In genomic region chr22:46053563-46054090, GRCh38 we compare ENCODE assay signal across 8 cellular contexts.
A peak's percentile ranks its signal among the peaks of the same experiment; 100 is the strongest.
DNase-seq lines count a peak whose midpoint lies in the region; ATAC-seq and TF ChIP-seq lines count a peak whose summit lies in the region.

No MANE protein-coding gene starts in this region.

- peak overlapping the region; percentile 97 for H2AFZ ChIP-seq in PC-9

- H3K36me3 ChIP-seq in PC-9 (ENCODE audit: low read depth), result no peaks in the 10 kb centered on the region

- peak overlapping the region; percentile 56 for H3K27ac ChIP-seq in PC-9

- peak overlapping the region; percentile 94 for H3K27ac Mint-ChIP-seq in activated naive CD4-positive, alpha-beta T cell treated with anti-CD3 and anti-CD28 coated beads, Interleukin-2, amount 10 ng/mL, durations not matched to agents 7 days and 5 days

- POLR2A ChIA-PET in PC-9 (lab: Charles Lee; ENCODE audit: unreplicated experiment), result interaction anchor here (0.6 to 1.0 kb wide), 4 partner anchors 9 to 26 kb away, joined by 3 to 5 read pairs (median 5); no protein-coding TSS in a partner anchor

- no peaks in the 10 kb centered on the region for H3K36me3 Mint-ChIP-seq in activated naive CD4-positive, alpha-beta T cell treated with anti-CD3 and anti-CD28 coated beads, Interleukin-2, amount 10 ng/mL, durations not matched to agents 7 days and 5 days

- H3K9me2 ChIP-seq in PC-9 (ENCODE audit: insufficient read depth), result no peaks in the 10 kb centered on the region

- peak overlapping the region; percentile 92 for H3K4me3 Mint-ChIP-seq in activated naive CD4-positive, alpha-beta T cell treated with anti-CD3 and anti-CD28 coated beads, Interleukin-2, amount 10 ng/mL, durations not matched to agents 7 days and 5 days

- H3K4me1 Mint-ChIP-seq in activated naive CD4-positive, alpha-beta T cell treated with anti-CD3 and anti-CD28 coated beads, Interleukin-2, amount 10 ng/mL, durations not matched to agents 7 days and 5 days, result peaks cover 62% of the 10 kb centered on the region

- DNase-seq in DMS53 (lab: John Stamatoyannopoulos, UW) (peak; percentile 85), DMS53 treated with DMSO at 0.1 percent for 48 hours (lab: John Stamatoyannopoulos, UW; ENCODE audit: unreplicated experiment) (no peak), PC-9 (peak; percentile 47 to 79), germinal center (ENCODE audit: low spot score) (peak; percentile 69), posterior cingulate gyrus (peak in 9 of 10 donors; percentile 65 to 96 (median 75))
- peak; percentile 66 for DNase-seq in activated naive CD4-positive, alpha-beta T cell treated with anti-CD3 and anti-CD28 coated beads, Interleukin-2, amount 10 ng/mL, durations not matched to agents 7 days and 5 days

- no peaks in the 10 kb centered on the region for H3K27me3 Mint-ChIP-seq in activated naive CD4-positive, alpha-beta T cell treated with anti-CD3 and anti-CD28 coated beads, Interleukin-2, amount 10 ng/mL, durations not matched to agents 7 days and 5 days

- peaks cover 24% of the 10 kb centered on the region for H3F3A ChIP-seq in PC-9 (ENCODE audit: insufficient read depth, low read depth)

- no peaks in the 10 kb centered on the region for H3K9me3 ChIP-seq in PC-9 (ENCODE audit: insufficient read depth, low read depth)

- TF ChIP-seq CTCF in PC-9 (conservative IDR thresholded peaks at IDR 0.05), result no peak

- H3K79me2 ChIP-seq in PC-9 (ENCODE audit: low read depth), result peaks cover 3% of the 10 kb centered on the region; the same call in 1 of the 2 replicates

- ATAC-seq in GM19324 (IDR thresholded peaks at IDR 0.05; ENCODE audit: low FRiP score, unreplicated experiment) (no peak), HG02973 (IDR thresholded peaks at IDR 0.05; ENCODE audit: unreplicated experiment) (no peak)

- H3K9me3 Mint-ChIP-seq in activated naive CD4-positive, alpha-beta T cell treated with anti-CD3 and anti-CD28 coated beads, Interleukin-2, amount 10 ng/mL, durations not matched to agents 7 days and 5 days, result no peaks in the 10 kb centered on the region

- no peaks in the 10 kb centered on the region for H3K27me3 ChIP-seq in PC-9 (ENCODE audit: insufficient read depth, low read depth)

- peaks cover 33% of the 10 kb centered on the region for H3K4me1 ChIP-seq in PC-9 (replicated peaks; ENCODE audit: insufficient read depth)

- no TSS peak for BruUV-seq in PC-9 (replicated peaks; lab: Mats Ljungman, UMichigan)

- CTCF ChIA-PET in PC-9 (lab: Charles Lee), result interaction anchor here (0.6 kb wide), 2 partner anchors 191 to 505 kb away, joined by 3 read pairs; no protein-coding TSS in a partner anchor
- CTCF ChIA-PET in activated naive CD4-positive, alpha-beta T cell treated with anti-CD3 and anti-CD28 coated beads, Interleukin-2, amount 10 ng/mL, durations not matched to agents 7 days and 5 days (lab: Charles Lee), result interaction anchor here (0.9 kb wide), 1 partner anchor 41 kb away, joined by 3 read pairs; no protein-coding TSS in a partner anchor

- intact Hi-C loops in PC-9 (cut with micrococcal nuclease; ENCODE audit: unreplicated experiment), result loop anchor here (2.0 kb wide), 1 partner anchor 15 kb away; no protein-coding TSS in a partner anchor
- intact Hi-C loops in posterior cingulate gyrus (cut with DNase I), result no loop called here

- H3K4me3 ChIP-seq in PC-9, result peak overlapping the region; percentile 74

- no peaks in the 10 kb centered on the region for H4K20me1 ChIP-seq in PC-9 (ENCODE audit: insufficient read depth)

- H3K4me2 ChIP-seq in PC-9, result peak overlapping the region; percentile 94
